ENCODE assay signal across 23 cellular contexts in the genomic region with DNA sequence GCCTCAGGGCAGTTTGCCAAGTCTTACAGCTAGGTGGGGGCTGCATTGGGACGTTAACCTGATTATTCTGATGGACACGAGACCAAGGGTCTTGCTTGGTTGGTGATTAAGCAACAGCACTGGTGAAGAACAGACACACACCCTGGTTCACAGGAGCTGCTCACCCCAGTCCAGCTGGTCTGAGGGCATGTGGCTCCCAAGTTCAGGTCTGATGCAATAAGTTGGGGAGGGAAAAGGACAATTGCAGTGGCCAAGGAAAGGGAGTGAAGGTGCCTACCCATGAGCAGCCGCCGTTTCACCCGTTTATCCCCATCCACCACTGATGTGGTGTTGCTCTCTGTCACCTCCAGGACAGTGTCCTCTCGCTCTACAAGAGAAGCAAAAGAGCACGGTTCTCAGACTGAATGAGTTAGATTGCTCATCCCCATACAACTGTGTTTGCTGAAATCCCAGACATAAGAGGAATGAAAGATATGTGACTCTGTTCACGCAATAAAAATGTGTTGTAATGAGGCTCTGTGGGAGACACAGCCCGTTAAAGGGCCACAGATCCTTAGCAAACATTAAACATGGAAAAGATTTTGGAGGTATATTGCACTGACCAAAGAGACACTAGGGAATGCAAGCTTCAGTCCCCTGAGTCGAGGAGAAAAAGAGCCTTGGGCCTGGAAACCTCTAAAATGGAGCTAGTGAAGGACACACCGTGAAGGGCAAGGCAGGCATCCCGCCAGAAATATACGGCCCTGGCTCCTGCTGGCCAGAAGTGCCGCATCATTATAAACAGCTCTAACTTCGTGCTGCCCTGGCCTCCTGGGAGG. TPM values are rescaled to one million over a fixed set of nuclear protein-coding genes. Genes with fewer than 3 reads are reported as not detected.
DNase-seq lines count a peak whose midpoint lies in the region; ATAC-seq and TF ChIP-seq lines count a peak whose summit lies in the region.
"Had no signal": no experiment of that assay in that cellular context is flagged by ENCODE, and none has a peak within 500 bp of the region (broad histone marks: within the 10 kb centered on the region; RNA-seq: fewer than 3 reads in every experiment).

No MANE protein-coding gene starts in this region.

- H2BK15ac ChIP-seq in H9 (ENCODE audit: low read depth, low read length), result no peak overlapping the region

- H3K79me2 ChIP-seq in trophoblast cell (ENCODE audit: control insufficient read depth, insufficient read depth, low read length, poor library complexity) (no peaks in the 10 kb centered on the region), H9 (ENCODE audit: insufficient read depth, low read length) (no peaks in the 10 kb centered on the region)

- no peak overlapping the region for H4K8ac ChIP-seq in trophoblast cell (ENCODE audit: low read depth, low read length)
- H4K8ac ChIP-seq in H9 (replicated peaks; ENCODE audit: insufficient read length, low read depth, low read length), result no peak overlapping the region

- no peak overlapping the region for H3T11ph ChIP-seq in H9 (ENCODE audit: low read length)

- WGBS in esophagus muscularis mucosa, result 75% methylated on average over 13 of the region's 15 CpGs
- no CpG with 5 or more reads among the region's 15 CpGs for WGBS in trophoblast cell (ENCODE audit: extremely low coverage, insufficient coverage, insufficient read length)
- WGBS in H9 (ENCODE audit: extremely low coverage, insufficient read length, low lambda C conversion rate), result no CpG with 5 or more reads among the region's 15 CpGs

- H4K5ac ChIP-seq in H9 (ENCODE audit: insufficient read length, low read depth, low read length), result no peak overlapping the region

- no peak overlapping the region for H4K91ac ChIP-seq in trophoblast cell (ENCODE audit: low read depth, low read length)
- H4K91ac ChIP-seq in H9 (ENCODE audit: insufficient read length, low read depth, low read length), result no peak overlapping the region

- POLR2A ChIA-PET in BJ (lab: Charles Lee), result no interaction called here
- POLR2A ChIA-PET in Panc1 (lab: Charles Lee), result no interaction called here
- POLR2A ChIA-PET in activated CD4-positive, alpha-beta memory T cell treated with anti-CD3 and anti-CD28 coated beads, Interleukin-2, amount 10 ng/mL, durations not matched to agents 7 days and 5 days (lab: Charles Lee), result no interaction called here

- H3K56ac ChIP-seq in H9 (ENCODE audit: insufficient read length, low read depth, low read length), result no peak overlapping the region

- H2BK5ac ChIP-seq in trophoblast cell (ENCODE audit: low read depth, low read length, poor library complexity) (no peak overlapping the region), H9 (ENCODE audit: insufficient read length, low read length) (no peak overlapping the region)

- intact Hi-C loops in Panc1 (cut with micrococcal nuclease; ENCODE audit: unreplicated experiment), result no loop called here
- intact Hi-C loops in esophagus muscularis mucosa (cut with DNase I), result no loop called here

- no peak for TF ChIP-seq POLR2A in esophagus muscularis mucosa (IDR thresholded peaks at IDR 0.05; ENCODE audit: low read depth)

- ATAC-seq in Panc1, result 0 out of 2 replicates have a peak, but pooled peaks have one; percentile 31
- ATAC-seq in GM21786 (IDR thresholded peaks at IDR 0.05; ENCODE audit: unreplicated experiment), result no peak
- ATAC-seq: activated CD8-positive, alpha-beta T cell treated with anti-CD3 and anti-CD28 coated beads, Interleukin-2, amount 10 ng/mL, durations not matched to agents 7 days and 5 days; left lung had no signal

- H3K4me1 Mint-ChIP-seq in activated CD4-positive, alpha-beta memory T cell treated with anti-CD3 and anti-CD28 coated beads, Interleukin-2, amount 10 ng/mL, durations not matched to agents 7 days and 5 days, result peaks cover 3% of the 10 kb centered on the region
- H3K4me1 Mint-ChIP-seq in H9, result peaks cover 17 to 22% of the 10 kb centered on the region in 2 experiments
- H3K4me1 Mint-ChIP-seq: stimulated activated effector memory CD8-positive, alpha-beta T cell treated with anti-CD3 and anti-CD28 coated beads, Interleukin-12 subunit alpha, Interleukin-12 subunit beta, amount 100 ng/mL, for 72 hours had no signal

- BruUV-seq in Panc1 (replicated peaks; lab: Mats Ljungman, UMichigan), result no TSS peak

- no peaks in the 10 kb centered on the region for H3K79me1 ChIP-seq in trophoblast cell (ENCODE audit: low read length)
- H3K79me1 ChIP-seq in H9 (ENCODE audit: insufficient read depth, low read depth, low read length, poor library complexity, severe bottlenecking), result no peaks in the 10 kb centered on the region

- no peak overlapping the region for H3K23ac ChIP-seq in trophoblast cell (ENCODE audit: low read length)
- H3K23ac ChIP-seq in H9 (ENCODE audit: insufficient read length, low read depth, low read length), result no peak overlapping the region

- TF ChIP-seq EP300 in esophagus muscularis mucosa (IDR thresholded peaks at IDR 0.05), result no peak

- H3K4me2 ChIP-seq in trophoblast cell (ENCODE audit: low read length), result no peak overlapping the region
- no peak overlapping the region for H3K4me2 ChIP-seq in H9 (ENCODE audit: insufficient read depth, insufficient read length, low read length)

- H3K27me3 Mint-ChIP-seq in activated CD4-positive, alpha-beta memory T cell treated with anti-CD3 and anti-CD28 coated beads, Interleukin-2, amount 10 ng/mL, durations not matched to agents 7 days and 5 days, result peaks cover 30% of the 10 kb centered on the region
- H3K27me3 Mint-ChIP-seq in H9 (ENCODE audit: low read depth), result peaks cover 1% of the 10 kb centered on the region

- H3K14ac ChIP-seq in trophoblast cell (ENCODE audit: low read length), result no peak overlapping the region
- H3K14ac ChIP-seq in H9 (ENCODE audit: insufficient read depth, low read length), result no peak overlapping the region

- TF ChIP-seq CTCF in BJ (IDR thresholded peaks at IDR 0.05; ENCODE audit: insufficient read depth, low read depth, low read length), result no peak
- no peak for TF ChIP-seq CTCF in Panc1 (IDR thresholded peaks at IDR 0.05)
- no peak for TF ChIP-seq CTCF in esophagus muscularis mucosa (IDR thresholded peaks at IDR 0.05)
- TF ChIP-seq CTCF in H9 (conservative IDR thresholded peaks at IDR 0.05), result no peak

- H3K4me1 ChIP-seq in Panc1 (ENCODE audit: control insufficient read depth, insufficient read depth, low read length) (no peaks in the 10 kb centered on the region), esophagus muscularis mucosa (peaks cover 0 to 15% (median 10%) of the 10 kb centered on the region in 4 donors), trophoblast cell (ENCODE audit: control insufficient read depth in 1 of 2, insufficient read depth in 2 of 2, low read length in 2 of 2) (no peaks in the 10 kb centered on the region), H9 (ENCODE audit: insufficient read depth, low read length) (no peaks in the 10 kb centered on the region)
- H3K4me1 ChIP-seq: left lung had no signal

- no peaks in the 10 kb centered on the region for H4K20me1 ChIP-seq in H9 (ENCODE audit: control insufficient read depth, insufficient read depth, insufficient read length)

- H3K4me3 ChIP-seq in BJ (ENCODE audit: low read depth, low read length), result no peak overlapping the region
- no peak overlapping the region for H3K4me3 ChIP-seq in Panc1 (ENCODE audit: low read depth in 2 of 2, low read length in 2 of 2)
- no peak overlapping the region for H3K4me3 ChIP-seq in esophagus muscularis mucosa
- no peak overlapping the region for H3K4me3 ChIP-seq in trophoblast cell (ENCODE audit: low read depth, low read length)
- H3K4me3 ChIP-seq: left lung, MG63, thoracic aorta had no signal

- in situ Hi-C loops in Panc1 (cut with HindIII; ENCODE audit: low pct_unique_long_range_greater_than_20kb, low sequenced_read_pairs), result no loop called here

- H3K9ac ChIP-seq in trophoblast cell (ENCODE audit: low read length), result no peak overlapping the region
- no peak overlapping the region for H3K9ac ChIP-seq in H9 (ENCODE audit: extremely low read depth, insufficient read length, low read length)

- H3K27ac Mint-ChIP-seq in activated CD4-positive, alpha-beta memory T cell treated with anti-CD3 and anti-CD28 coated beads, Interleukin-2, amount 10 ng/mL, durations not matched to agents 7 days and 5 days, result no peak overlapping the region
- H3K27ac Mint-ChIP-seq in H9, result peak overlapping the region in 1 of 3 experiments; percentile 62; a peak in 1 of 7 replicates
- H3K27ac Mint-ChIP-seq: activated CD8-positive, alpha-beta T cell treated with anti-CD3 and anti-CD28 coated beads, Interleukin-2, amount 10 ng/mL, durations not matched to agents 7 days and 5 days; activated T-cell treated with anti-CD3 and anti-CD28 coated beads, Interleukin-2, amount 50 U/mL, for 24 hours; immature natural killer cell; natural killer cell treated with Interleukin-12 subunit alpha and Interleukin-12 subunit beta and Interleukin-15 and Interleukin-18, amount 100 ng/mL, for 72 hours; stimulated activated effector memory CD8-positive, alpha-beta T cell treated with anti-CD3 and anti-CD28 coated beads, Interleukin-12 subunit alpha, Interleukin-12 subunit beta, amount 100 ng/mL, for 72 hours had no signal

- no peaks in the 10 kb centered on the region for H3K23me2 ChIP-seq in H9 (ENCODE audit: insufficient read length, low read depth, low read length, poor library complexity, severe bottlenecking)

- H3K18ac ChIP-seq in trophoblast cell (ENCODE audit: low read length), result no peak overlapping the region
- no peak overlapping the region for H3K18ac ChIP-seq in H9 (ENCODE audit: insufficient read length, low read depth, low read length)

- H2BK12ac ChIP-seq in trophoblast cell (ENCODE audit: low read length) (no peak overlapping the region), H9 (ENCODE audit: insufficient read length, low read depth, low read length) (no peak overlapping the region)

- H2BK120ac ChIP-seq in trophoblast cell (ENCODE audit: insufficient read depth, low read length, poor library complexity) (no peak overlapping the region), H9 (ENCODE audit: low read depth, low read length, poor library complexity, severe bottlenecking) (no peak overlapping the region)

- DNase-seq in BJ (ENCODE audit: low read depth) (peak; percentile 17), Panc1 (ENCODE audit: low read depth, low spot score) (no peak), esophagus muscularis mucosa (ENCODE audit: extremely low spot score) (no peak), trophoblast cell (peak; percentile 41 to 83), NCI-H510A treated with DMSO at 0.1 percent for 48 hours (lab: John Stamatoyannopoulos, UW) (no peak), H9 (no peak)
- no peak for DNase-seq in activated CD4-positive, alpha-beta memory T cell treated with anti-CD3 and anti-CD28 coated beads, Interleukin-2, amount 10 ng/mL, durations not matched to agents 7 days and 5 days
- DNase-seq: activated CD4-positive, CD25-positive, alpha-beta regulatory T cell treated with anti-CD3 and anti-CD28 coated beads, Interleukin-2, amount 50 U/mL, for 72 hours; activated CD8-positive, alpha-beta T cell treated with anti-CD3 and anti-CD28 coated beads, Interleukin-2, amount 10 ng/mL, durations not matched to agents 7 days and 5 days; activated T-cell treated with anti-CD3 and anti-CD28 coated beads, Interleukin-2, amount 50 U/mL, for 24 hours; H7; immature natural killer cell; left lung; MG63; NCI-H1436 treated with DMSO at 0.1 percent for 48 hours; NCI-H526; stimulated activated CD4-positive, alpha-beta T cell treated with anti-CD3 and anti-CD28 coated beads, Interleukin-2, amount 100 ng/mL, for 24 hours; T-helper 9 cell had no signal

- H2AFZ ChIP-seq in trophoblast cell (ENCODE audit: insufficient read depth, low read length, poor library complexity) (no peak overlapping the region), H9 (ENCODE audit: low read length) (no peak overlapping the region)

- H4K12ac ChIP-seq in trophoblast cell (ENCODE audit: low read depth, low read length), result no peak overlapping the region

- H2AK5ac ChIP-seq in trophoblast cell (ENCODE audit: low read length) (no peak overlapping the region), H9 (ENCODE audit: insufficient read length, low read length) (no peak overlapping the region)

- H3K9me3 ChIP-seq in Panc1 (ENCODE audit: control insufficient read depth, insufficient read depth, low read depth, low read length) (no peaks in the 10 kb centered on the region), esophagus muscularis mucosa (no peaks in the 10 kb centered on the region), trophoblast cell (ENCODE audit: insufficient read depth, low read depth, low read length) (peaks cover 2% of the 10 kb centered on the region), H9 (ENCODE audit: control insufficient read depth, low read depth, low read length) (no peaks in the 10 kb centered on the region)
- H3K9me3 ChIP-seq: left lung, MG63, thoracic aorta had no signal

- H3K27me3 ChIP-seq in BJ (ENCODE audit: control insufficient read depth, insufficient read depth, low read length) (no peaks in the 10 kb centered on the region), Panc1 (ENCODE audit: control insufficient read depth, insufficient read depth, low read length) (no peaks in the 10 kb centered on the region), esophagus muscularis mucosa (no peaks in the 10 kb centered on the region), trophoblast cell (ENCODE audit: insufficient read depth, low read length) (no peaks in the 10 kb centered on the region), H9 (ENCODE audit: insufficient read depth, low read length) (no peaks in the 10 kb centered on the region)
- H3K27me3 ChIP-seq: left lung, MG63 had no signal

- H3K36me3 Mint-ChIP-seq in activated CD4-positive, alpha-beta memory T cell treated with anti-CD3 and anti-CD28 coated beads, Interleukin-2, amount 10 ng/mL, durations not matched to agents 7 days and 5 days (ENCODE audit: low read depth), result no peaks in the 10 kb centered on the region
- no peaks in the 10 kb centered on the region for H3K36me3 Mint-ChIP-seq in H9 (ENCODE audit: insufficient read depth in 1 of 3, low read depth in 3 of 3)
- H3K36me3 Mint-ChIP-seq: immature natural killer cell; natural killer cell treated with Interleukin-12 subunit alpha and Interleukin-12 subunit beta and Interleukin-15 and Interleukin-18, amount 100 ng/mL, for 72 hours; stimulated activated effector memory CD8-positive, alpha-beta T cell treated with anti-CD3 and anti-CD28 coated beads, Interleukin-12 subunit alpha, Interleukin-12 subunit beta, amount 100 ng/mL, for 72 hours had no signal

- H3K9me3 Mint-ChIP-seq in activated CD4-positive, alpha-beta memory T cell treated with anti-CD3 and anti-CD28 coated beads, Interleukin-2, amount 10 ng/mL, durations not matched to agents 7 days and 5 days, result no peaks in the 10 kb centered on the region
- H3K9me3 Mint-ChIP-seq in H9, result no peaks in the 10 kb centered on the region
- H3K9me3 Mint-ChIP-seq: activated T-cell treated with anti-CD3 and anti-CD28 coated beads, Interleukin-2, amount 50 U/mL, for 24 hours; immature natural killer cell; natural killer cell treated with Interleukin-12 subunit alpha and Interleukin-12 subunit beta and Interleukin-15 and Interleukin-18, amount 100 ng/mL, for 72 hours; stimulated activated effector memory CD8-positive, alpha-beta T cell treated with anti-CD3 and anti-CD28 coated beads, Interleukin-12 subunit alpha, Interleukin-12 subunit beta, amount 100 ng/mL, for 72 hours had no signal

- H3K36me3 ChIP-seq in BJ (ENCODE audit: control insufficient read depth, insufficient read depth, low read length) (no peaks in the 10 kb centered on the region), Panc1 (ENCODE audit: control insufficient read depth, insufficient read depth, low read length) (no peaks in the 10 kb centered on the region), esophagus muscularis mucosa (no peaks in the 10 kb centered on the region), trophoblast cell (ENCODE audit: control insufficient read depth in 1 of 2, insufficient read depth in 2 of 2, low read length in 2 of 2) (no peaks in the 10 kb centered on the region)
- H3K36me3 ChIP-seq: left lung, MG63, thoracic aorta had no signal

- H3K27ac ChIP-seq in Panc1 (ENCODE audit: low read length) (no peak overlapping the region), esophagus muscularis mucosa (replicated peaks in 1 of 4) (peak overlapping the region in 3 of 4 donors; percentile 37 to 44 (median 43)), trophoblast cell (ENCODE audit: low read depth, low read length) (no peak overlapping the region), H9 (ENCODE audit: insufficient read length, low read depth, low read length) (no peak overlapping the region)
- H3K27ac ChIP-seq: left lung, thoracic aorta had no signal

- H3K4me3 Mint-ChIP-seq in activated CD4-positive, alpha-beta memory T cell treated with anti-CD3 and anti-CD28 coated beads, Interleukin-2, amount 10 ng/mL, durations not matched to agents 7 days and 5 days, result no peak overlapping the region
- no peak overlapping the region for H3K4me3 Mint-ChIP-seq in H9
- H3K4me3 Mint-ChIP-seq: activated CD8-positive, alpha-beta T cell treated with anti-CD3 and anti-CD28 coated beads, Interleukin-2, amount 10 ng/mL, durations not matched to agents 7 days and 5 days; activated T-cell treated with anti-CD3 and anti-CD28 coated beads, Interleukin-2, amount 50 U/mL, for 24 hours; immature natural killer cell; natural killer cell treated with Interleukin-12 subunit alpha and Interleukin-12 subunit beta and Interleukin-15 and Interleukin-18, amount 100 ng/mL, for 72 hours; stimulated activated effector memory CD8-positive, alpha-beta T cell treated with anti-CD3 and anti-CD28 coated beads, Interleukin-12 subunit alpha, Interleukin-12 subunit beta, amount 100 ng/mL, for 72 hours had no signal

- H3K4ac ChIP-seq in trophoblast cell (ENCODE audit: low read depth, low read length), result no peak overlapping the region
- H3K4ac ChIP-seq in H9 (ENCODE audit: low read depth, low read length), result no peak overlapping the region

- CTCF ChIA-PET in BJ (lab: Yijun Ruan, JAX) (interaction anchor here (1.1 kb wide), 1 partner anchor 395 kb away, joined by 3 read pairs; a partner anchor contains a TSS), Panc1 (lab: Charles Lee) (no interaction called here)
- CTCF ChIA-PET in activated CD4-positive, alpha-beta memory T cell treated with anti-CD3 and anti-CD28 coated beads, Interleukin-2, amount 10 ng/mL, durations not matched to agents 7 days and 5 days (lab: Charles Lee), result no interaction called here

- no peak overlapping the region for H2BK20ac ChIP-seq in H9 (ENCODE audit: low read depth, low read length, poor library complexity, severe bottlenecking)

RNA-seq across cellular contexts. Expression of a gene that starts 25.6 kb away (rescaled TPM):
- 1.4 and 2.0 TPM in 2 replicates for polyA plus RNA-seq in BJ (2011; rRNA removed)
- polyA minus RNA-seq in BJ (2011; rRNA and poly(A)+ RNA removed), result 2.5 and 2.7 TPM in 2 replicates
- total RNA-seq in Panc1 (2021; ENCODE audit: unreplicated experiment) (2.8 TPM), esophagus muscularis mucosa (10 to 100 TPM in 1 of 4 donors, 1 to 10 TPM in 3; 1.7 to 11.5 (median 8.2) TPM), H9 (2021) (1.6 and 1.8 TPM in 2 replicates)
- 6.2 TPM for polyA plus RNA-seq in Panc1 (2012; ENCODE audit: insufficient read length)
- polyA plus RNA-seq in trophoblast cell (2013), result 0.31 and 0.33 TPM in 2 replicates
- not detected for total RNA-seq in activated CD4-positive, alpha-beta memory T cell treated with anti-CD3 and anti-CD28 coated beads, Interleukin-2, amount 10 ng/mL, durations not matched to agents 7 days and 5 days
- total RNA-seq: bronchial epithelial cell had no signal
- polyA plus RNA-seq: immature natural killer cell had no signal

Comparison
In these comparisons a context has a peak if more than half of its experiments do, and no peak if none do; other contexts are left out.
1. DNase-seq: peak in BJ (single experiment) and trophoblast cell (2 of 2); none in Panc1 (single experiment), esophagus muscularis mucosa (single experiment), activated CD4-positive, alpha-beta memory T cell treated with anti-CD3 and anti-CD28 coated beads, Interleukin-2, amount 10 ng/mL, durations not matched to agents 7 days and 5 days (single experiment), NCI-H510A treated with DMSO at 0.1 percent for 48 hours (single experiment) and H9 (single experiment).
2. H3K27ac ChIP-seq: peak in esophagus muscularis mucosa (3 of 4); none in Panc1 (single experiment), trophoblast cell (single experiment) and H9 (single experiment).